In genomic region chr17:18968945-18969887, GRCh38 we compare ENCODE assay signal across 13 cellular contexts. TPM values are rescaled to one million over a fixed set of nuclear protein-coding genes. Genes with fewer than 3 reads are reported as not detected.
DNase-seq lines count a peak whose midpoint lies in the region; ATAC-seq lines count a peak whose summit lies in the region.
"Had no signal": no experiment of that assay in that cellular context is flagged by ENCODE, and none has a peak within 500 bp of the region (broad histone marks: within the 10 kb centered on the region; RNA-seq: fewer than 3 reads in every experiment).

No MANE protein-coding gene starts in this region.

- H3K4me1 Mint-ChIP-seq in naive thymus-derived CD4-positive, alpha-beta T cell, result peaks cover 0 to 14% (median 8%) of the 10 kb centered on the region in 7 donors
- H3K4me1 Mint-ChIP-seq: memory B cell had no signal

- no peak overlapping the region for H3K4me3 Mint-ChIP-seq in naive thymus-derived CD4-positive, alpha-beta T cell
- H3K4me3 Mint-ChIP-seq: memory B cell had no signal

- ATAC-seq in naive thymus-derived CD4-positive, alpha-beta T cell, result peak; percentile 39
- ATAC-seq in GM21529 (IDR thresholded peaks at IDR 0.05; ENCODE audit: unreplicated experiment), result no peak

- H3K4me3 ChIP-seq in duodenal mucosa (ENCODE audit: low read depth in 1 of 2, low read length in 2 of 2), result no peak overlapping the region
- H3K4me3 ChIP-seq in naive thymus-derived CD4-positive, alpha-beta T cell (ENCODE audit: low read length), result no peak overlapping the region

- H3K36me3 Mint-ChIP-seq in naive thymus-derived CD4-positive, alpha-beta T cell, result no peaks in the 10 kb centered on the region

- DNase-seq in CMK (ENCODE audit: low read depth), result peak; percentile 37
- DNase-seq in Kasumi-1 (lab: John Stamatoyannopoulos, UW), result peak; percentile 5 to 17
- no peak for DNase-seq in naive thymus-derived CD4-positive, alpha-beta T cell
- DNase-seq in hippocampal formation (lab: John Stamatoyannopoulos, UW), result no peak
- DNase-seq in NCI-H1092 (lab: John Stamatoyannopoulos, UW), result no peak
- no peak for DNase-seq in inferior parietal cortex (ENCODE audit: extremely low spot score)
- DNase-seq: activated CD8-positive, alpha-beta memory T cell treated with anti-CD3 and anti-CD28 coated beads for 24 hours; aorta; NCI-H2107 had no signal

- CTCF ChIA-PET in naive thymus-derived CD4-positive, alpha-beta T cell (lab: Charles Lee), result interaction anchor here (0.9 kb wide), 1 partner anchor 8 kb away, joined by 3 read pairs; no protein-coding TSS in a partner anchor

- peaks cover 33 to 36% of the 10 kb centered on the region in 2 donors for H3K4me1 ChIP-seq in duodenal mucosa (ENCODE audit: control insufficient read depth in 1 of 2, insufficient read depth in 2 of 2, low read length in 2 of 2)
- no peaks in the 10 kb centered on the region for H3K4me1 ChIP-seq in naive thymus-derived CD4-positive, alpha-beta T cell (ENCODE audit: control insufficient read depth in 2 of 2, insufficient read depth in 2 of 2, low read length in 2 of 2)

- peak overlapping the region; percentile 54 to 59 for H3K9ac ChIP-seq in duodenal mucosa (ENCODE audit: low read depth in 1 of 2, low read length in 2 of 2)

- peak overlapping the region; percentile 32 for H3K27ac ChIP-seq in duodenal mucosa (ENCODE audit: low read depth, low read length)
- no peak overlapping the region for H3K27ac ChIP-seq in naive thymus-derived CD4-positive, alpha-beta T cell (ENCODE audit: low read depth, low read length)

- no peaks in the 10 kb centered on the region for H3K9me3 Mint-ChIP-seq in naive thymus-derived CD4-positive, alpha-beta T cell
- H3K9me3 Mint-ChIP-seq: memory B cell had no signal

- H3K27ac Mint-ChIP-seq in naive thymus-derived CD4-positive, alpha-beta T cell, result peak overlapping the region in 2 of 9 donors; percentile 8 to 21
- H3K27ac Mint-ChIP-seq: memory B cell had no signal

- no peaks in the 10 kb centered on the region for H3K27me3 ChIP-seq in duodenal mucosa (ENCODE audit: control insufficient read depth in 1 of 2, insufficient read depth in 2 of 2, low read length in 2 of 2)
- H3K27me3 ChIP-seq in naive thymus-derived CD4-positive, alpha-beta T cell (ENCODE audit: control insufficient read depth in 2 of 2, insufficient read depth in 2 of 2, low read length in 2 of 2), result no peaks in the 10 kb centered on the region

- no peaks in the 10 kb centered on the region for H3K27me3 Mint-ChIP-seq in naive thymus-derived CD4-positive, alpha-beta T cell
- H3K27me3 Mint-ChIP-seq: memory B cell had no signal

- peaks cover 6 to 17% of the 10 kb centered on the region in 2 donors for H3K36me3 ChIP-seq in duodenal mucosa (ENCODE audit: control insufficient read depth in 1 of 2, insufficient read depth in 2 of 2, low read length in 2 of 2)
- H3K36me3 ChIP-seq in naive thymus-derived CD4-positive, alpha-beta T cell (ENCODE audit: control insufficient read depth in 2 of 3, insufficient read depth in 3 of 3, low read length in 3 of 3), result peaks cover 0 to 5% (median 0%) of the 10 kb centered on the region in 3 experiments

- intact Hi-C loops in naive thymus-derived CD4-positive, alpha-beta T cell (cut with micrococcal nuclease), result no loop called here

- POLR2A ChIA-PET in naive thymus-derived CD4-positive, alpha-beta T cell (lab: Charles Lee), result no interaction called here

- H3K9me3 ChIP-seq in duodenal mucosa (ENCODE audit: control insufficient read depth in 1 of 2, low read length in 2 of 2), result no peaks in the 10 kb centered on the region
- no peaks in the 10 kb centered on the region for H3K9me3 ChIP-seq in naive thymus-derived CD4-positive, alpha-beta T cell (ENCODE audit: control insufficient read depth in 2 of 3, low read length in 3 of 3)

RNA-seq across cellular contexts. Expression of gene SLC5A10, which starts 17.3 kb away (rescaled TPM):
- total RNA-seq in naive thymus-derived CD4-positive, alpha-beta T cell, result under 1 TPM in 1 of 5 experiments, not detected in 4; 0.17 TPM
- polyA plus RNA-seq in naive thymus-derived CD4-positive, alpha-beta T cell, result under 1 TPM; 0.15 to 0.37 TPM
- total RNA-seq: aorta, skeletal muscle tissue had no signal

RNA-seq across cellular contexts. Expression of gene FAM83G, which starts 35.3 kb away (rescaled TPM):
- total RNA-seq in naive thymus-derived CD4-positive, alpha-beta T cell, result 1 to 10 TPM; 3.9 to 9.1 (median 6.9) TPM
- polyA plus RNA-seq in naive thymus-derived CD4-positive, alpha-beta T cell, result 1 to 10 TPM; 1.6 to 3.6 TPM

Comparison
In these comparisons a context has a peak if more than half of its experiments do, and no peak if none do; other contexts are left out.
1. DNase-seq: peak in CMK (single experiment) and Kasumi-1 (2 of 2); none in naive thymus-derived CD4-positive, alpha-beta T cell (0 of 9), hippocampal formation (0 of 2), NCI-H1092 (single experiment) and inferior parietal cortex (single experiment).